In the genomic region with DNA sequence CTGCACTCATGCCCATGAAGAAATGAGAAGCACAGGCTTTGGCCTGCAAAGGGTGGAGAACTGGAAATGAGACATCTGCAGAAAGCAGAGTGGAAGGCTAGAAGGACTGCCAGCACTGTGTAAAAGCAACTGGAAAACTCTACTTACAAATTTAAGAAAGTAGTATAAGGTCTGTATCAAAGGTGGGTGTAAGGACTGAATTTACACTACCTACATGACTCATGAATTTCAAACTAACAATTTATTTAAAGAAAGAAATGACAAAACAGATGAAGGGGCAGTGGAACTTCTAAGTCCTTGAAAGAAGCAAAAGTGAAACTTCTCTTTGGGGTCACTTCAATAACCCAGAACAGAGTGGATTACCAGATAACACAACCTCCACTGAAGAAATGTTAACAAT, we compare ENCODE assay signal across 10 cellular contexts.
DNase-seq lines count a peak whose midpoint lies in the region; ATAC-seq and TF ChIP-seq lines count a peak whose summit lies in the region.
"Had no signal": no experiment of that assay in that cellular context is flagged by ENCODE, and none has a peak within 500 bp of the region (broad histone marks: within the 10 kb centered on the region; RNA-seq: fewer than 3 reads in every experiment).

No MANE protein-coding gene starts in this region.

- peak overlapping the region; percentile 38 for H3K4me3 ChIP-seq in GM12865 (ENCODE audit: low read depth, low read length)

- peaks cover 5% of the 10 kb centered on the region for H3K9me3 Mint-ChIP-seq in activated naive CD8-positive, alpha-beta T cell (ENCODE audit: low read depth)

- peak; percentile 73 for ATAC-seq in GM19438 (IDR thresholded peaks at IDR 0.05; ENCODE audit: low read depth, unreplicated experiment)
- peak; percentile 95 for ATAC-seq in HG03064 (IDR thresholded peaks at IDR 0.05; ENCODE audit: low read depth, unreplicated experiment)

- peak overlapping the region; percentile 89 for H3K27ac Mint-ChIP-seq in activated naive CD8-positive, alpha-beta T cell

- in situ Hi-C loops in G401 (cut with HindIII; ENCODE audit: low sequenced_read_pairs), result no loop called here

- peak overlapping the region; percentile 51 for H3K4me3 Mint-ChIP-seq in activated naive CD8-positive, alpha-beta T cell

- peaks cover 19% of the 10 kb centered on the region for H3K36me3 Mint-ChIP-seq in activated naive CD8-positive, alpha-beta T cell

- peak; percentile 64 for DNase-seq in GM12865 (ENCODE audit: low read depth)
- DNase-seq in occipital lobe (lab: John Stamatoyannopoulos, UW), result no peak
- no peak for DNase-seq in G401 (ENCODE audit: low spot score)
- no peak for DNase-seq in OCI-M2 (lab: John Stamatoyannopoulos, UW; ENCODE audit: unreplicated experiment)
- DNase-seq in kidney glomerular epithelial cell (lab: John Stamatoyannopoulos, UW), result no peak
- DNase-seq: DMS79 treated with DMSO at 0.1 percent for 48 hours; stimulated activated CD4-positive, alpha-beta T cell treated with anti-CD3 and anti-CD28 coated beads, Interleukin-2, amount 100 ng/mL, for 24 hours had no signal

- H3K27me3 Mint-ChIP-seq in activated naive CD8-positive, alpha-beta T cell, result no peaks in the 10 kb centered on the region

- peaks cover 31% of the 10 kb centered on the region for H3K4me1 Mint-ChIP-seq in activated naive CD8-positive, alpha-beta T cell (ENCODE audit: low read depth)

- no peak for TF ChIP-seq CTCF in GM12865 (IDR thresholded peaks at IDR 0.05; ENCODE audit: insufficient read depth, low read depth, low read length, missing control alignments)
